In genomic region chr2:151051584-151052220, GRCh38 we compare ENCODE assay signal across 8 cellular contexts.
DNase-seq lines count a peak whose midpoint lies in the region; ATAC-seq, FAIRE-seq and TF ChIP-seq lines count a peak whose summit lies in the region.

No MANE protein-coding gene starts in this region.

- no peaks in the 10 kb centered on the region for H3K9me2 ChIP-seq in OCI-LY1 (ENCODE audit: low read depth, low read length)

- H3K27ac ChIP-seq in OCI-LY1 (ENCODE audit: low read depth, low read length, poor library complexity, severe bottlenecking) (no peak overlapping the region), mammary epithelial cell (ENCODE audit: insufficient read depth, low read depth, low read length) (no peak overlapping the region), left lung (no peak overlapping the region)

- no peaks in the 10 kb centered on the region for H3K36me3 ChIP-seq in OCI-LY1 (ENCODE audit: insufficient read depth, low read length)
- H3K36me3 ChIP-seq in mammary epithelial cell (ENCODE audit: insufficient read depth, low read length) = no peaks in the 10 kb centered on the region
- no peaks in the 10 kb centered on the region for H3K36me3 ChIP-seq in left lung

- peak; percentile 81 for FAIRE-seq in urothelium cell line (lab: Jason Lieb, UNC)

- H3K9ac ChIP-seq in OCI-LY1 (ENCODE audit: low read length) (no peak overlapping the region), mammary epithelial cell (ENCODE audit: insufficient read depth, low read length) (no peak overlapping the region)

- H3K4me3 ChIP-seq in OCI-LY1 (ENCODE audit: low read depth, low read length, poor library complexity, severe bottlenecking) = no peak overlapping the region
- H3K4me3 ChIP-seq in mammary epithelial cell (replicated peaks in 1 of 3; ENCODE audit: insufficient read depth in 1 of 3, low read depth in 2 of 3, low read length in 3 of 3) = no peak overlapping the region
- no peak overlapping the region for H3K4me3 ChIP-seq in left lung

- H3F3A ChIP-seq in OCI-LY1 (ENCODE audit: insufficient read depth, low read length) = no peaks in the 10 kb centered on the region

- BruUV-seq in mammary epithelial cell (replicated peaks; lab: Mats Ljungman, UMichigan) = no TSS peak

- no peaks in the 10 kb centered on the region for H3K9me3 ChIP-seq in OCI-LY1 (ENCODE audit: low read length)
- no peaks in the 10 kb centered on the region for H3K9me3 ChIP-seq in mammary epithelial cell (replicated peaks; ENCODE audit: insufficient read depth, low read length)
- H3K9me3 ChIP-seq in left lung = no peaks in the 10 kb centered on the region

- CTCF ChIA-PET in mammary epithelial cell (lab: Charles Lee; ENCODE audit: low non-redundant PET) = interaction anchor here (0.6 to 0.7 kb wide), 6 partner anchors 40 to 1179 kb away, joined by 3 to 4 read pairs (median 3); no protein-coding TSS in a partner anchor

- ATAC-seq in GM21423 (IDR thresholded peaks at IDR 0.05; ENCODE audit: unreplicated experiment) (peak; percentile 78), HG03521 (IDR thresholded peaks at IDR 0.05; ENCODE audit: unreplicated experiment) (peak; percentile 84), left lung (peak; percentile 95)

- WGBS in mammary epithelial cell (ENCODE audit: low coverage, missing lambda C conversion rate) = 41% methylated on average over 2 of the region's 2 CpGs

- DNase-seq in activated naive CD4-positive, alpha-beta T cell treated with Interleukin-2 at 50 U/mL for 16 hours = peak; percentile 12
- no peak for DNase-seq in activated naive CD4-positive, alpha-beta T cell (lab: John Stamatoyannopoulos, UW)
- peak; percentile 60 for DNase-seq in mammary epithelial cell
- no peak for DNase-seq in left lung
- DNase-seq in urothelium cell line (ENCODE audit: low spot score) = peak; percentile 36

- TF ChIP-seq CTCF in OCI-LY1 (IDR thresholded peaks at IDR 0.05; ENCODE audit: low read length) = peak; percentile 82
- peak; percentile 85 to 86 for TF ChIP-seq CTCF in mammary epithelial cell (conservative IDR thresholded peaks at IDR 0.05 in 1 of 2, IDR thresholded peaks at IDR 0.05 in 1 of 2; ENCODE audit: extremely low read depth in 1 of 2, insufficient read depth in 1 of 2, low read depth in 1 of 2, low read length in 2 of 2)
- TF ChIP-seq CTCF in left lung (IDR thresholded peaks at IDR 0.05) = peak; percentile 73 to 86

- no peaks in the 10 kb centered on the region for H3K4me1 ChIP-seq in OCI-LY1 (ENCODE audit: insufficient read depth, low read length, severe bottlenecking)
- peaks cover 29% of the 10 kb centered on the region for H3K4me1 ChIP-seq in mammary epithelial cell (ENCODE audit: insufficient read depth, low read length)
- H3K4me1 ChIP-seq in left lung = no peaks in the 10 kb centered on the region

- no peaks in the 10 kb centered on the region for H3K27me3 ChIP-seq in OCI-LY1 (ENCODE audit: insufficient read depth, low read length)
- no peaks in the 10 kb centered on the region for H3K27me3 ChIP-seq in mammary epithelial cell (ENCODE audit: insufficient read depth, low read length)
- H3K27me3 ChIP-seq in left lung = no peaks in the 10 kb centered on the region

- H3K4me2 ChIP-seq in OCI-LY1 (ENCODE audit: low read length) (no peak overlapping the region), mammary epithelial cell (ENCODE audit: insufficient read depth, low read depth, low read length) (no peak overlapping the region)

- H3K79me2 ChIP-seq in OCI-LY1 (ENCODE audit: insufficient read depth, low read length) (no peaks in the 10 kb centered on the region), mammary epithelial cell (ENCODE audit: insufficient read depth, low read length) (no peaks in the 10 kb centered on the region)

- in situ Hi-C loops in mammary epithelial cell (cut with MboI; ENCODE audit: low sequenced_read_pairs in 2 of 2) = loop anchor here in 1 of 2 donors (25.0 kb wide), 1 partner anchor 564 kb away; the partner anchor contains the start of gene RND3

- H4K20me1 ChIP-seq in OCI-LY1 (ENCODE audit: insufficient read depth, low read length) = no peaks in the 10 kb centered on the region
- no peaks in the 10 kb centered on the region for H4K20me1 ChIP-seq in mammary epithelial cell (ENCODE audit: insufficient read depth, low read length)

- H2AFZ ChIP-seq in OCI-LY1 (ENCODE audit: low read length) (no peak overlapping the region), mammary epithelial cell (ENCODE audit: low read depth, low read length) (no peak overlapping the region)

- intact Hi-C loops in mammary epithelial cell (cut with micrococcal nuclease) (loop anchor here (1.0 to 10.0 kb wide), 7 partner anchors 139 to 1457 kb away; partner anchors contain the start of gene RND3), left lung (cut with DNase I) (no loop called here)

- dilution Hi-C loops in mammary epithelial cell (cut with HindIII; ENCODE audit: low sequenced_read_pairs) = no loop called here

Comparison
In these comparisons a context has a peak if more than half of its experiments do, and no peak if none do; other contexts are left out.
1. DNase-seq: peak in activated naive CD4-positive, alpha-beta T cell treated with Interleukin-2 at 50 U/mL for 16 hours (single experiment), mammary epithelial cell (single experiment) and urothelium cell line (single experiment); none in activated naive CD4-positive, alpha-beta T cell (0 of 4) and left lung (0 of 2).
2. Peak in every context shown above with its lines, with median percentiles within 50 percentile points of each other: ATAC-seq and CTCF ChIP-seq.